ENCODE assay signal across 25 cellular contexts in the genomic region with DNA sequence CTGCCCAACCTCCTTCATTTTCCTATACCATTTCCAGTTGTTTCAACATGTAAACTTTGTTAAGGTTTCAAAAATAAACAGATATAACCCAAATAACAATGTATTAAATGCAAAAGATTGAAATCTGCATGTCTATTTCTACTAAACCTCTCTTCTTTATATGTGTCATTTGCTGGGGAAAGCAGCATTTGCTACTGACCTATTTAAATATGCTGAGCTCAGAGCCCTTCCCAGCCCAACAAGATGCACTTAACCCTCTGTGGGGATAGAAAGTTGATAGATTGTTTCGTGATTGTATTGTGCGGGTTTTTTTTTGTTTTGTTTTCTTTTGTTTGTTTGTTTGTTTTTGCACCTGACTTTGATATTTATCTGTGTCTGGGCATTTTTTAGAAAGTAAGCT.
"Had no signal": no experiment of that assay in that cellular context is flagged by ENCODE, and none has a peak within 500 bp of the region (broad histone marks: within the 10 kb centered on the region; RNA-seq: fewer than 3 reads in every experiment).

No MANE protein-coding gene starts in this region.

- H3K4me1 Mint-ChIP-seq: memory B cell; stimulated activated memory B cell treated with anti-CD40 and anti-IgM and Interleukin-4, amounts not matched to agents 10 μg/mL and 1 μg/mL and 100 μg/mL, for 72 hours had no signal

- ATAC-seq: effector memory CD8-positive, alpha-beta T cell; right lobe of liver; stimulated activated memory B cell treated with anti-CD40 and anti-IgM and Interleukin-4, amounts not matched to agents 10 μg/mL and 1 μg/mL and 100 μg/mL, for 72 hours had no signal

- H3K4me3 Mint-ChIP-seq: effector memory CD8-positive, alpha-beta T cell; memory B cell; mesothelial cell of epicardium; nephron; stimulated activated memory B cell treated with anti-CD40 and anti-IgM and Interleukin-4, amounts not matched to agents 10 μg/mL and 1 μg/mL and 100 μg/mL, for 72 hours had no signal

- H3K36me3 Mint-ChIP-seq: memory B cell; mesothelial cell of epicardium; stimulated activated memory B cell treated with anti-CD40 and anti-IgM and Interleukin-4, amounts not matched to agents 10 μg/mL and 1 μg/mL and 100 μg/mL, for 72 hours had no signal

- H3K27me3 Mint-ChIP-seq: effector memory CD8-positive, alpha-beta T cell; memory B cell; stimulated activated memory B cell treated with anti-CD40 and anti-IgM and Interleukin-4, amounts not matched to agents 10 μg/mL and 1 μg/mL and 100 μg/mL, for 72 hours had no signal

- H3K36me3 ChIP-seq: esophagus muscularis mucosa, gastrocnemius medialis, heart right ventricle, left lung, lower lobe of right lung, right lobe of liver, spleen, stomach, suprapubic skin, tibial artery, upper lobe of left lung, uterus had no signal

- H3K27me3 ChIP-seq: esophagus muscularis mucosa, gastrocnemius medialis, heart right ventricle, left lung, right lobe of liver, spleen, stomach, suprapubic skin, tibial artery, upper lobe of left lung, uterus had no signal

- H3K27ac ChIP-seq: epithelial cell of prostate, esophagus muscularis mucosa, heart right ventricle, left lung, lower lobe of right lung, parathyroid adenoma, psoas muscle, right lobe of liver, spleen, stomach, suprapubic skin, tibial artery, uterus had no signal

- H3K4me3 ChIP-seq: esophagus muscularis mucosa, gastrocnemius medialis, heart right ventricle, left lung, lower lobe of right lung, psoas muscle, right lobe of liver, spleen, stomach, suprapubic skin, tibial artery, upper lobe of left lung, uterus had no signal

- H3K4me1 ChIP-seq: parathyroid adenoma, right lobe of liver, spleen, stomach, uterus had no signal

- H3K9me3 ChIP-seq: esophagus muscularis mucosa, gastrocnemius medialis, heart right ventricle, left lung, lower lobe of right lung, psoas muscle, right lobe of liver, spleen, stomach, suprapubic skin, tibial artery, upper lobe of left lung, uterus had no signal

- DNase-seq: effector memory CD8-positive, alpha-beta T cell; gastrocnemius medialis; heart right ventricle; hypothalamus; left lung; lower lobe of right lung; psoas muscle; retina; right lobe of liver; spleen; stimulated activated CD4-positive, alpha-beta T cell treated with anti-CD3 and anti-CD28 coated beads, Interleukin-15, amount 100 ng/mL, for 24 hours; stimulated activated CD4-positive, alpha-beta T cell treated with anti-CD3 and anti-CD28 coated beads, Interleukin-1b, Interleukin-23, amount 100 ng/mL, for 48 hours; stimulated activated CD4-positive, alpha-beta T cell treated with anti-CD3 and anti-CD28 coated beads, Interleukin-4, amount 100 ng/mL, for 24 hours; stomach; tibial artery; upper lobe of left lung; uterus had no signal

- H3K9ac ChIP-seq: parathyroid adenoma had no signal

- H3K27ac Mint-ChIP-seq: effector memory CD8-positive, alpha-beta T cell; memory B cell; stimulated activated memory B cell treated with anti-CD40 and anti-IgM and Interleukin-4, amounts not matched to agents 10 μg/mL and 1 μg/mL and 100 μg/mL, for 72 hours had no signal

- H3K9me3 Mint-ChIP-seq: effector memory CD8-positive, alpha-beta T cell; stimulated activated memory B cell treated with anti-CD40 and anti-IgM and Interleukin-4, amounts not matched to agents 10 μg/mL and 1 μg/mL and 100 μg/mL, for 72 hours had no signal
